10 cellular contexts compared by ENCODE assay signal in the genomic region with DNA sequence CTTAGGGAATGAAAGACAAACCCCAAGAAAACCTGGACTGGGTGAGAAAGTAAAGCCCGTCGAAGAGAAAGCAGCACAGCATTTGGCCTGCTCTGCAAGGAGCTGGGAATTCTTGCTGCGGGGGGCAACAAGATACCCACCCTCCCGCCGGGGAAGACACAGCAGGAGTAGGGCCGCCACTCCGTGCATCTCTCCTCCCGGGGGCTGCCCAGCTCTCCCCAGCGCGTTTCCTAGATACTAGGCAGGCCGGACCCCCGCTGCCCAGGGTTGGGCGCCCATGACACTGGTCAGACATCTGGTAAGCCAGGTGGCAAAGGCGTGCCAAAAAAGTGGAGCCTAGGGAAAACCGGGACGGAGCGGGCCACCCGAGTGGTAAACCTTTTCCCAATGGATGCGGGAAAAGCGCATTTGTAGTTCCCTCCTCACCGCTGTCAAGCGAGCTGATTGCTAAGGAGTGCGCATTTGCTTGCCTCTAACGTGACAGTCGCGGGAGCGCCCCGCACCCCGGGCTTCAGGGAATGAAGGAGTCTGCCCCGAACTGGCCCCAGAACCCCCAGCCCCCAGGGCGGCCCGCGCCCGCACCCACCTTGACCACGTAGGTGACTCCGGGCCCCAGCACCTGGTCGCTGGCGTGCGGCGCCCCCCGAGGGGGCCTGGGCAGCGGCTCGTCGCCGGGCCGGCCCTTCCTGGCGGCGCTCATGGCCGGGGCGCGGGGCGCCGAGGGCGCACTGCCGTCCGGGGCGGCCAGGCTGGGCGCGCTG. TPM values are rescaled to one million over a fixed set of nuclear protein-coding genes. Genes with fewer than 3 reads are reported as not detected.
DNase-seq lines count a peak whose midpoint lies in the region; ATAC-seq and TF ChIP-seq lines count a peak whose summit lies in the region.
"Had no signal": no experiment of that assay in that cellular context is flagged by ENCODE, and none has a peak within 500 bp of the region (broad histone marks: within the 10 kb centered on the region; RNA-seq: fewer than 3 reads in every experiment).

No MANE protein-coding gene starts in this region.

- H3K9me3 Mint-ChIP-seq in neural progenitor cell = no peaks in the 10 kb centered on the region
- H3K9me3 Mint-ChIP-seq in activated T-helper 17 cell treated with anti-CD3 and anti-CD28 coated beads, Interleukin-2, amount 50 U/mL, for 72 hours = no peaks in the 10 kb centered on the region

- H3K36me3 ChIP-seq in fibroblast of lung (ENCODE audit: control insufficient read depth, insufficient read depth, low read length) = no peaks in the 10 kb centered on the region
- H3K36me3 ChIP-seq in neural progenitor cell = no peaks in the 10 kb centered on the region
- H3K36me3 ChIP-seq: MG63 had no signal

- H2AFZ ChIP-seq in fibroblast of lung (ENCODE audit: low read length) (peak overlapping the region; percentile 60), neural progenitor cell (replicated peaks) (no peak overlapping the region)

- H3K4me3 ChIP-seq in AG04450 (ENCODE audit: low read depth, low read length) = peak overlapping the region; percentile 69
- peak overlapping the region; percentile 43 to 71 (median 53) for H3K4me3 ChIP-seq in fibroblast of lung (replicated peaks in 1 of 4; ENCODE audit: control extremely low read depth in 1 of 4, insufficient read depth in 1 of 4, low read depth in 3 of 4, low read length in 4 of 4)
- peak overlapping the region; percentile 62 for H3K4me3 ChIP-seq in neural progenitor cell
- H3K4me3 ChIP-seq: MG63 had no signal

- H3F3A ChIP-seq in neural progenitor cell (ENCODE audit: low read depth) = peaks cover 30% of the 10 kb centered on the region

- TF ChIP-seq CTCF in AG04450 (IDR thresholded peaks at IDR 0.05; ENCODE audit: low read depth, low read length) (0 out of 2 replicates have a peak, but pooled peaks have one; percentile 1), fibroblast of lung (conservative IDR thresholded peaks at IDR 0.05 in 1 of 2, IDR thresholded peaks at IDR 0.05 in 1 of 2; ENCODE audit: low read depth in 1 of 2, low read length in 2 of 2) (no peak), neural progenitor cell (IDR thresholded peaks at IDR 0.05) (no peak), GM13976 (IDR thresholded peaks at IDR 0.05; ENCODE audit: borderline replicate concordance, control extremely low read depth, extremely low read depth, insufficient read depth, missing control alignments) (no peak)

- peak overlapping the region; percentile 98 for H3K4me3 Mint-ChIP-seq in neural progenitor cell
- H3K4me3 Mint-ChIP-seq in activated T-helper 17 cell treated with anti-CD3 and anti-CD28 coated beads, Interleukin-2, amount 50 U/mL, for 72 hours = no peak overlapping the region

- no peak for DNase-seq in AG04450 (ENCODE audit: low read depth, low spot score)
- peak; percentile 13 for DNase-seq in NCI-H69 (lab: John Stamatoyannopoulos, UW)
- DNase-seq in fibroblast of lung (ENCODE audit: low read depth in 2 of 2) = peak; percentile 41 to 45
- DNase-seq in neural progenitor cell (ENCODE audit: low spot score) = peak; percentile 68
- no peak for DNase-seq in GM13976 (ENCODE audit: low spot score)
- DNase-seq in KG1 (lab: John Stamatoyannopoulos, UW) = no peak
- DNase-seq: MG63 had no signal

- peak overlapping the region; percentile 95 for H3K27ac Mint-ChIP-seq in neural progenitor cell
- no peak overlapping the region for H3K27ac Mint-ChIP-seq in activated T-helper 17 cell treated with anti-CD3 and anti-CD28 coated beads, Interleukin-2, amount 50 U/mL, for 72 hours

- peaks cover 3% of the 10 kb centered on the region for H3K36me3 Mint-ChIP-seq in neural progenitor cell
- H3K36me3 Mint-ChIP-seq in activated T-helper 17 cell treated with anti-CD3 and anti-CD28 coated beads, Interleukin-2, amount 50 U/mL, for 72 hours (ENCODE audit: low read depth) = no peaks in the 10 kb centered on the region

- peaks cover 10% of the 10 kb centered on the region for H3K4me1 ChIP-seq in fibroblast of lung (ENCODE audit: control insufficient read depth, extremely low read depth, insufficient read depth, low read length)
- H3K4me1 ChIP-seq in neural progenitor cell = peaks cover 29% of the 10 kb centered on the region

- H4K20me1 ChIP-seq in fibroblast of lung (ENCODE audit: control insufficient read depth, extremely low read depth, insufficient read depth, low read length) (no peaks in the 10 kb centered on the region), neural progenitor cell (ENCODE audit: low read depth) (peaks cover 32% of the 10 kb centered on the region)

- H3K9me3 ChIP-seq in AG04450 (ENCODE audit: control insufficient read depth, insufficient read depth, low read length) (no peaks in the 10 kb centered on the region; the same call in 1 of the 2 replicates), fibroblast of lung (ENCODE audit: control insufficient read depth, insufficient read depth, low read depth, low read length) (no peaks in the 10 kb centered on the region), neural progenitor cell (ENCODE audit: low read depth) (no peaks in the 10 kb centered on the region)
- H3K9me3 ChIP-seq: MG63 had no signal

- no peaks in the 10 kb centered on the region for H3K27me3 ChIP-seq in AG04450 (ENCODE audit: control insufficient read depth, insufficient read depth, low read length)
- no peaks in the 10 kb centered on the region for H3K27me3 ChIP-seq in fibroblast of lung (ENCODE audit: control insufficient read depth, insufficient read depth, low read length)
- H3K27me3 ChIP-seq in neural progenitor cell = peaks cover 67% of the 10 kb centered on the region
- H3K27me3 ChIP-seq: MG63 had no signal

- no peak for ATAC-seq in GM19397 (IDR thresholded peaks at IDR 0.05; ENCODE audit: unreplicated experiment)
- ATAC-seq in activated T-helper 17 cell treated with anti-CD3 and anti-CD28 coated beads, Interleukin-2, amount 50 U/mL, for 72 hours (replicated peaks) = no peak

- POLR2A ChIA-PET in AG04450 (lab: Yijun Ruan, JAX) = interaction anchor here (1.0 kb wide), 1 partner anchor 24 kb away, joined by 4 read pairs; no protein-coding TSS in a partner anchor

- H3K79me2 ChIP-seq in fibroblast of lung (ENCODE audit: control insufficient read depth, insufficient read depth, low read length) = peaks cover 23% of the 10 kb centered on the region
- no peaks in the 10 kb centered on the region for H3K79me2 ChIP-seq in neural progenitor cell (ENCODE audit: low read depth)

- CTCF ChIA-PET in AG04450 (lab: Charles Lee) = no interaction called here

- H3K27me3 Mint-ChIP-seq in neural progenitor cell (ENCODE audit: insufficient read depth, low read depth) = peaks cover 2% of the 10 kb centered on the region
- H3K27me3 Mint-ChIP-seq in activated T-helper 17 cell treated with anti-CD3 and anti-CD28 coated beads, Interleukin-2, amount 50 U/mL, for 72 hours = peaks cover 46% of the 10 kb centered on the region

- H3K4me2 ChIP-seq in fibroblast of lung (ENCODE audit: extremely low read depth, insufficient read depth, low read length) (peak overlapping the region; percentile 84), neural progenitor cell (peak overlapping the region; percentile 99)

- peak overlapping the region; percentile 41 for H3K9ac ChIP-seq in fibroblast of lung (ENCODE audit: insufficient read depth, low read length)
- H3K9ac ChIP-seq in neural progenitor cell = no peak overlapping the region

- in situ Hi-C loops in GM13976 (cut with MboI; ENCODE audit: low sequenced_read_pairs, unreplicated experiment) = no loop called here

- H3K27ac ChIP-seq in AG04450 (ENCODE audit: low read depth, low read length) (no peak overlapping the region), fibroblast of lung (ENCODE audit: insufficient read depth, low read length) (peak overlapping the region; percentile 6), neural progenitor cell (no peak overlapping the region)
- H3K27ac ChIP-seq: VCaP had no signal

- peaks cover 75% of the 10 kb centered on the region for H3K4me1 Mint-ChIP-seq in neural progenitor cell
- H3K4me1 Mint-ChIP-seq in activated T-helper 17 cell treated with anti-CD3 and anti-CD28 coated beads, Interleukin-2, amount 50 U/mL, for 72 hours = peaks cover 6% of the 10 kb centered on the region

RNA-seq across cellular contexts. Expression of a gene that starts 1.0 kb away (rescaled TPM):
- polyA plus RNA-seq in AG04450 (2011; rRNA removed) (4.3 and 4.7 TPM in 2 replicates), fibroblast of lung (1.7 and 2.5 TPM in 2 replicates)
- 11.4 and 16.2 TPM in 2 replicates for polyA minus RNA-seq in AG04450 (2011; rRNA and poly(A)+ RNA removed)
- total RNA-seq in fibroblast of lung (7.7 and 16.2 TPM in 2 replicates), neural progenitor cell (ENCODE audit: low replicate concordance) (0.64 and 0.99 TPM in 2 replicates)
- 2.3 and 2.7 TPM in 2 replicates for polyA plus RNA-seq in fibroblast of lung (2012)
- 3.5 and 30.0 TPM in 2 replicates for polyA minus RNA-seq in fibroblast of lung (ENCODE audit: low replicate concordance)
- total RNA-seq in activated T-helper 17 cell treated with anti-CD3 and anti-CD28 coated beads, Interleukin-2, amount 50 U/mL, for 72 hours = not detected

Comparison
In these comparisons a context has a peak if more than half of its experiments do, and no peak if none do; other contexts are left out.
1. DNase-seq: peak in NCI-H69 (single experiment), fibroblast of lung (2 of 2) and neural progenitor cell (single experiment); none in AG04450 (single experiment), GM13976 (single experiment) and KG1 (single experiment).
2. Peak in every context shown above with its lines, with median percentiles within 50 percentile points of each other: H3K4me3 ChIP-seq.